Comparison of ENCODE assay signal across 26 cellular contexts in genomic region chr6:49328051-49328450, GRCh38.
DNase-seq lines count a peak whose midpoint lies in the region; TF ChIP-seq lines count a peak whose summit lies in the region.
"Had no signal": no experiment of that assay in that cellular context is flagged by ENCODE, and none has a peak within 500 bp of the region (broad histone marks: within the 10 kb centered on the region; RNA-seq: fewer than 3 reads in every experiment).

No MANE protein-coding gene starts in this region.

- H3K4me1 ChIP-seq in GM23248 (ENCODE audit: insufficient read depth): peaks cover 20% of the 10 kb centered on the region
- H3K4me1 ChIP-seq in OCI-LY7 (ENCODE audit: insufficient read depth, low read length, poor library complexity, severe bottlenecking): no peaks in the 10 kb centered on the region
- H3K4me1 ChIP-seq in mesendoderm (ENCODE audit: control insufficient read depth, low read depth, low read length): no peaks in the 10 kb centered on the region

- DNase-seq in GM23248: no peak
- DNase-seq in NCI-H748 (lab: John Stamatoyannopoulos, UW; ENCODE audit: unreplicated experiment): peak; percentile 81
- no peak for DNase-seq in endothelial cell (ENCODE audit: low spot score)
- DNase-seq in neural crest cell (ENCODE audit: low read depth, low spot score): no peak
- no peak for DNase-seq in OCI-LY7 (ENCODE audit: low spot score)
- DNase-seq in NCI-H1092 (lab: John Stamatoyannopoulos, UW): no peak
- DNase-seq in mesendoderm: no peak
- no peak for DNase-seq in activated T-helper 2 cell treated with anti-CD3 and anti-CD28 coated beads, Interferon-gamma antibody, Interleukin-2, Interleukin-4, amounts not matched to agents 10 μg/mL and 5 μg/mL and 100 μg/mL, durations not matched to agents 14 hours and 24 hours and 36 hours (ENCODE audit: low spot score)
- DNase-seq: activated CD8-positive, alpha-beta memory T cell treated with anti-CD3 and anti-CD28 coated beads for 24 hours; activated T-cell treated with anti-CD3 and anti-CD28 coated beads, Interleukin-2, amount 50 U/mL, for 48 hours; CD4-positive, alpha-beta memory T cell; DMS79 treated with DMSO at 0.1 percent for 48 hours; foreskin melanocyte; hypothalamus; KBM-7; kidney; natural killer cell; NCI-H187 treated with DMSO at 0.1 percent for 48 hours; NCI-H524; stimulated activated naive CD4-positive, alpha-beta T cell; trophoblast cell had no signal

- H3K23ac ChIP-seq in mesendoderm (ENCODE audit: low read length): no peak overlapping the region

- intact Hi-C loops in OCI-LY7 (cut with micrococcal nuclease; ENCODE audit: unreplicated experiment): no loop called here
- intact Hi-C loops in activated T-helper 2 cell treated with anti-CD3 and anti-CD28 coated beads, Interferon-gamma antibody, Interleukin-2, Interleukin-4, amounts not matched to agents 10 μg/mL and 5 μg/mL and 100 μg/mL, durations not matched to agents 14 hours and 24 hours and 36 hours (cut with micrococcal nuclease): no loop called here

- no peak overlapping the region for H2AK5ac ChIP-seq in mesendoderm (ENCODE audit: low read length)

- H3K27ac ChIP-seq in GM23248 (no peak overlapping the region), OCI-LY7 (ENCODE audit: low read depth, low read length, poor library complexity, severe bottlenecking) (no peak overlapping the region), mesendoderm (ENCODE audit: low read depth, low read length) (no peak overlapping the region)
- H3K27ac ChIP-seq: ascending aorta had no signal

- no peaks in the 10 kb centered on the region for H3K9me3 Mint-ChIP-seq in endothelial cell (ENCODE audit: unreplicated experiment)
- H3K9me3 Mint-ChIP-seq in neural crest cell: no peaks in the 10 kb centered on the region
- no peaks in the 10 kb centered on the region for H3K9me3 Mint-ChIP-seq in activated T-helper 2 cell treated with anti-CD3 and anti-CD28 coated beads, Interferon-gamma antibody, Interleukin-2, Interleukin-4, amounts not matched to agents 10 μg/mL and 5 μg/mL and 100 μg/mL, durations not matched to agents 14 hours and 24 hours and 36 hours
- H3K9me3 Mint-ChIP-seq: activated naive CD4-positive, alpha-beta T cell treated with anti-CD3 and anti-CD28 coated beads, Interleukin-2, amount 50 U/mL, for 24 hours had no signal

- no peak overlapping the region for H2BK15ac ChIP-seq in mesendoderm (replicated peaks; ENCODE audit: low read depth)

- POLR2A ChIA-PET in OCI-LY7 (lab: Charles Lee): no interaction called here

- H4K5ac ChIP-seq in mesendoderm (ENCODE audit: low read length): no peak overlapping the region

- H3K27me3 Mint-ChIP-seq in endothelial cell (ENCODE audit: unreplicated experiment) (no peaks in the 10 kb centered on the region), neural crest cell (ENCODE audit: low read depth) (no peaks in the 10 kb centered on the region)
- no peaks in the 10 kb centered on the region for H3K27me3 Mint-ChIP-seq in activated T-helper 2 cell treated with anti-CD3 and anti-CD28 coated beads, Interferon-gamma antibody, Interleukin-2, Interleukin-4, amounts not matched to agents 10 μg/mL and 5 μg/mL and 100 μg/mL, durations not matched to agents 14 hours and 24 hours and 36 hours (ENCODE audit: low read depth)
- H3K27me3 Mint-ChIP-seq: memory B cell had no signal

- no peaks in the 10 kb centered on the region for H3K9me3 ChIP-seq in GM23248 (ENCODE audit: low read depth)
- no peaks in the 10 kb centered on the region for H3K9me3 ChIP-seq in OCI-LY7 (ENCODE audit: low read length)
- H3K9me3 ChIP-seq: ascending aorta had no signal

- WGBS in GM23248 (ENCODE audit: low coverage in 1 of 2, low lambda C conversion rate in 2 of 2, missing lambda C conversion rate in 2 of 2), 2 experiments: 78 to 79% methylated on average over 1 of the region's 1 CpG
- no CpG with 5 or more reads among the region's 1 CpG for WGBS in mesendoderm (ENCODE audit: extremely low coverage, insufficient coverage, low lambda C conversion rate)

- H3K4me1 Mint-ChIP-seq in endothelial cell (ENCODE audit: unreplicated experiment) (peaks cover 5% of the 10 kb centered on the region), neural crest cell (peaks cover 13% of the 10 kb centered on the region)
- H3K4me1 Mint-ChIP-seq in activated T-helper 2 cell treated with anti-CD3 and anti-CD28 coated beads, Interferon-gamma antibody, Interleukin-2, Interleukin-4, amounts not matched to agents 10 μg/mL and 5 μg/mL and 100 μg/mL, durations not matched to agents 14 hours and 24 hours and 36 hours (ENCODE audit: low read depth): no peaks in the 10 kb centered on the region
- H3K4me1 Mint-ChIP-seq: activated naive CD4-positive, alpha-beta T cell treated with anti-CD3 and anti-CD28 coated beads, Interleukin-2, amount 50 U/mL, for 24 hours; CD4-positive, alpha-beta memory T cell; memory B cell; natural killer cell had no signal

- H3K4me2 ChIP-seq in GM23248 (ENCODE audit: unreplicated experiment): no peak overlapping the region
- no peak overlapping the region for H3K4me2 ChIP-seq in OCI-LY7 (ENCODE audit: low read length)
- H3K4me2 ChIP-seq in mesendoderm (ENCODE audit: low read length): no peak overlapping the region
- H3K4me2 ChIP-seq: GM23338 had no signal

- in situ Hi-C loops in GM23248 (cut with MboI): no loop called here

- peaks cover 12% of the 10 kb centered on the region for H3F3A ChIP-seq in GM23248 (ENCODE audit: insufficient read depth)

- no peak overlapping the region for H3K9ac ChIP-seq in GM23248
- no peak overlapping the region for H3K9ac ChIP-seq in mesendoderm (ENCODE audit: low read length)

- H2AFZ ChIP-seq in GM23248 (peak overlapping the region; percentile 25; the same call in 1 of the 2 replicates), OCI-LY7 (ENCODE audit: low read length) (no peak overlapping the region)
- H2AFZ ChIP-seq: GM23338 had no signal

- no peaks in the 10 kb centered on the region for H3K36me3 Mint-ChIP-seq in endothelial cell (ENCODE audit: low read depth, unreplicated experiment)
- no peaks in the 10 kb centered on the region for H3K36me3 Mint-ChIP-seq in neural crest cell (ENCODE audit: low read depth)
- H3K36me3 Mint-ChIP-seq in activated T-helper 2 cell treated with anti-CD3 and anti-CD28 coated beads, Interferon-gamma antibody, Interleukin-2, Interleukin-4, amounts not matched to agents 10 μg/mL and 5 μg/mL and 100 μg/mL, durations not matched to agents 14 hours and 24 hours and 36 hours (ENCODE audit: low read depth): no peaks in the 10 kb centered on the region
- H3K36me3 Mint-ChIP-seq: activated naive CD4-positive, alpha-beta T cell treated with anti-CD3 and anti-CD28 coated beads, Interleukin-2, amount 50 U/mL, for 24 hours; CD4-positive, alpha-beta memory T cell; memory B cell; natural killer cell had no signal

- CTCF ChIA-PET in OCI-LY7 (lab: Charles Lee; ENCODE audit: unreplicated experiment): no interaction called here

- H3K18ac ChIP-seq in mesendoderm (ENCODE audit: low read length): no peak overlapping the region

- no peaks in the 10 kb centered on the region for H3K27me3 ChIP-seq in GM23248 (replicated peaks; ENCODE audit: insufficient read depth)
- H3K27me3 ChIP-seq in mesendoderm (ENCODE audit: insufficient read depth, low read length, poor library complexity): no peaks in the 10 kb centered on the region
- H3K27me3 ChIP-seq: ascending aorta had no signal

- no peak overlapping the region for H2BK120ac ChIP-seq in mesendoderm (ENCODE audit: low read depth, low read length)

- no peak overlapping the region for H3K4me3 ChIP-seq in GM23248
- H3K4me3 ChIP-seq in OCI-LY7 (ENCODE audit: low read depth, low read length, poor library complexity, severe bottlenecking): no peak overlapping the region
- no peak overlapping the region for H3K4me3 ChIP-seq in mesendoderm (ENCODE audit: low read length)
- H3K4me3 ChIP-seq: ascending aorta, GM23338, skin epidermis had no signal

- TF ChIP-seq CTCF in endothelial cell (IDR thresholded peaks at IDR 0.05; ENCODE audit: unreplicated experiment) (no peak), neural crest cell (conservative IDR thresholded peaks at IDR 0.05) (no peak), OCI-LY7 (conservative IDR thresholded peaks at IDR 0.05; ENCODE audit: low read length) (no peak)

- H3K79me2 ChIP-seq in GM23248 (ENCODE audit: insufficient read depth) (no peaks in the 10 kb centered on the region), OCI-LY7 (ENCODE audit: insufficient read depth, low read depth, low read length) (no peaks in the 10 kb centered on the region), mesendoderm (ENCODE audit: control insufficient read depth, insufficient read depth, low read length) (no peaks in the 10 kb centered on the region)

- H3K4ac ChIP-seq in mesendoderm (ENCODE audit: low read depth, low read length): no peak overlapping the region

- no TSS peak for BruUV-seq in OCI-LY7 (replicated peaks; lab: Mats Ljungman, UMichigan)

- H3K9me2 ChIP-seq in GM23248 (ENCODE audit: insufficient read depth): no peaks in the 10 kb centered on the region
- no peaks in the 10 kb centered on the region for H3K9me2 ChIP-seq in OCI-LY7 (ENCODE audit: insufficient read depth, low read length)

- no peak overlapping the region for H4K8ac ChIP-seq in mesendoderm (ENCODE audit: low read depth, low read length)

- H2BK5ac ChIP-seq in mesendoderm (ENCODE audit: low read length): no peak overlapping the region

- H3K36me3 ChIP-seq in GM23248 (ENCODE audit: low read depth): no peaks in the 10 kb centered on the region
- no peaks in the 10 kb centered on the region for H3K36me3 ChIP-seq in OCI-LY7 (ENCODE audit: insufficient read depth, low read length)
- H3K36me3 ChIP-seq in mesendoderm (ENCODE audit: control insufficient read depth, insufficient read depth, low read length): no peaks in the 10 kb centered on the region
- H3K36me3 ChIP-seq: ascending aorta had no signal

- H3K79me1 ChIP-seq in mesendoderm (ENCODE audit: low read length): no peaks in the 10 kb centered on the region

- H4K20me1 ChIP-seq in GM23248 (ENCODE audit: insufficient read depth): no peaks in the 10 kb centered on the region
- H4K20me1 ChIP-seq in OCI-LY7 (ENCODE audit: insufficient read depth, low read length): no peaks in the 10 kb centered on the region

- H3K4me3 Mint-ChIP-seq in endothelial cell (ENCODE audit: unreplicated experiment): no peak overlapping the region
- H3K4me3 Mint-ChIP-seq in neural crest cell: no peak overlapping the region
- no peak overlapping the region for H3K4me3 Mint-ChIP-seq in activated T-helper 2 cell treated with anti-CD3 and anti-CD28 coated beads, Interferon-gamma antibody, Interleukin-2, Interleukin-4, amounts not matched to agents 10 μg/mL and 5 μg/mL and 100 μg/mL, durations not matched to agents 14 hours and 24 hours and 36 hours (ENCODE audit: low read depth)
- H3K4me3 Mint-ChIP-seq: activated naive CD4-positive, alpha-beta T cell treated with anti-CD3 and anti-CD28 coated beads, Interleukin-2, amount 50 U/mL, for 24 hours; CD4-positive, alpha-beta memory T cell; GM23338; memory B cell; natural killer cell had no signal

- H3K27ac Mint-ChIP-seq in endothelial cell (ENCODE audit: unreplicated experiment) (peak overlapping the region; percentile 43), neural crest cell (ENCODE audit: unreplicated experiment) (peak overlapping the region; percentile 14)
- no peak overlapping the region for H3K27ac Mint-ChIP-seq in activated T-helper 2 cell treated with anti-CD3 and anti-CD28 coated beads, Interferon-gamma antibody, Interleukin-2, Interleukin-4, amounts not matched to agents 10 μg/mL and 5 μg/mL and 100 μg/mL, durations not matched to agents 14 hours and 24 hours and 36 hours
- H3K27ac Mint-ChIP-seq: activated naive CD4-positive, alpha-beta T cell treated with anti-CD3 and anti-CD28 coated beads, Interleukin-2, amount 50 U/mL, for 24 hours; CD4-positive, alpha-beta memory T cell; GM23338; memory B cell; natural killer cell had no signal

- no peak overlapping the region for H3K56ac ChIP-seq in mesendoderm (ENCODE audit: low read length)
